ENCODE assay signal across 17 cellular contexts in the genomic region with DNA sequence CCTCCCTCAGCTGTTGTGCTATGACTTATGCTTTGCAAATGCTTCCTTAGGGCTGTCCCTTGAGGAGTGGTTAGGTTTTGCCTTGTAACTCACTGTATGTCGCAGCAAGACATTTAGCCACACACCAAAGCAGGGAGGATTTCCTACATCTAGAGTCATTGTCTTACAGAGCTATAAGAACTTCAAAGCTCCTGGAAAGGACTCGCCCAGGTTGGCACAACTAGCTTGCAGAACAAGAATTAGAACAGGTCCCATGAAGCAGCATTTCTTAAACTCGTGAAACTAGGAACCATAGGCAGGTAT. TPM values are rescaled to one million over a fixed set of nuclear protein-coding genes. Genes with fewer than 3 reads are reported as not detected.
A peak's percentile ranks its signal among the peaks of the same experiment; 100 is the strongest.
DNase-seq lines count a peak whose midpoint lies in the region; ATAC-seq, FAIRE-seq and TF ChIP-seq lines count a peak whose summit lies in the region.
"Had no signal": no experiment of that assay in that cellular context is flagged by ENCODE, and none has a peak within 500 bp of the region (broad histone marks: within the 10 kb centered on the region; RNA-seq: fewer than 3 reads in every experiment).

No MANE protein-coding gene starts in this region.

- DNase-seq in LoVo (ENCODE audit: low spot score), result peak; percentile 46
- no peak for DNase-seq in K562 (ENCODE audit: extremely low read depth in 1 of 4, low spot score in 3 of 4)
- peak; percentile 46 for DNase-seq in transverse colon
- no peak for DNase-seq in activated CD4-positive, CD25-positive, alpha-beta regulatory T cell (lab: John Stamatoyannopoulos, UW)
- DNase-seq in germinal center (ENCODE audit: low spot score), result no peak
- no peak for DNase-seq in effector memory CD8-positive, alpha-beta T cell
- DNase-seq: Caco-2; CD4-positive, alpha-beta T cell; H7; MV-4-11; NCI-H187; NCI-H2227 treated with DMSO at 0.1 percent for 48 hours; NCI-H510A treated with DMSO at 0.1 percent for 48 hours; RPMI8226 had no signal

- H3K27me3 ChIP-seq in K562 (ENCODE audit: control insufficient read depth in 2 of 2, insufficient read depth in 2 of 2, low read length in 2 of 2), result no peaks in the 10 kb centered on the region
- no peaks in the 10 kb centered on the region for H3K27me3 ChIP-seq in mucosa of rectum (ENCODE audit: control insufficient read depth in 2 of 2, insufficient read depth in 2 of 2, low read length in 2 of 2)
- no peaks in the 10 kb centered on the region for H3K27me3 ChIP-seq in transverse colon

- TF ChIP-seq CTCF in K562 (IDR thresholded peaks at IDR 0.05 in 2 of 3, conservative IDR thresholded peaks at IDR 0.05 in 1 of 3; ENCODE audit: insufficient read depth in 2 of 3, low read depth in 1 of 3, low read length in 3 of 3) (no peak), transverse colon (IDR thresholded peaks at IDR 0.05) (no peak)

- CTCF ChIA-PET in K562 (lab: Yijun Ruan, JAX; ENCODE audit: low intra/inter-chr PET ratio), result no interaction called here

- H3K27ac ChIP-seq in K562 (ENCODE audit: extremely low read depth, low read depth, low read length) (no peak overlapping the region), mucosa of rectum (ENCODE audit: low read depth in 2 of 2, low read length in 2 of 2) (peak overlapping the region; percentile 17 to 54), transverse colon (peak overlapping the region; percentile 44 to 70 (median 54))
- H3K27ac ChIP-seq: A549 had no signal

- H3K4me1 Mint-ChIP-seq in effector memory CD8-positive, alpha-beta T cell (ENCODE audit: low read depth in 2 of 2), result peaks cover 6 to 9% of the 10 kb centered on the region in 2 donors

- peaks cover 3% of the 10 kb centered on the region for H3K36me3 Mint-ChIP-seq in effector memory CD8-positive, alpha-beta T cell (ENCODE audit: insufficient read depth)

- no peak for TF ChIP-seq EP300 in K562 (IDR thresholded peaks at IDR 0.05; ENCODE audit: low read length)
- no peak for TF ChIP-seq EP300 in transverse colon (IDR thresholded peaks at IDR 0.05; ENCODE audit: low read depth)

- peak overlapping the region; percentile 35; the same call in 1 of the 2 replicates for H2AFZ ChIP-seq in K562 (ENCODE audit: low read depth, low read length)

- no peaks in the 10 kb centered on the region for H4K20me1 ChIP-seq in K562 (replicated peaks; ENCODE audit: control insufficient read depth, insufficient read depth, low read length)

- 71% methylated on average over 3 of the region's 3 CpGs for WGBS in K562 (ENCODE audit: insufficient coverage, low coverage, missing lambda C conversion rate)
- WGBS in transverse colon (ENCODE audit: low coverage in 1 of 2), 2 donors, result 53 to 71% methylated on average over 1 to 3 of the region's 3 CpGs

- H3K9me3 ChIP-seq in K562 (replicated peaks; ENCODE audit: control insufficient read depth, insufficient read depth, low read depth, low read length), result no peaks in the 10 kb centered on the region
- H3K9me3 ChIP-seq in mucosa of rectum (ENCODE audit: control insufficient read depth in 2 of 2, low read length in 2 of 2), result no peaks in the 10 kb centered on the region
- no peaks in the 10 kb centered on the region for H3K9me3 ChIP-seq in transverse colon
- H3K9me3 ChIP-seq: A549, Caco-2 had no signal

- H3K4me2 ChIP-seq in K562 (ENCODE audit: insufficient read depth, low read length), result no peak overlapping the region
- H3K4me2 ChIP-seq: A549 had no signal

- H3K4me3 Mint-ChIP-seq in effector memory CD8-positive, alpha-beta T cell, result no peak overlapping the region
- H3K4me3 Mint-ChIP-seq: CD4-positive, alpha-beta T cell had no signal

- no peaks in the 10 kb centered on the region for H3K9me3 Mint-ChIP-seq in effector memory CD8-positive, alpha-beta T cell
- H3K9me3 Mint-ChIP-seq: CD4-positive, alpha-beta T cell had no signal

- in situ Hi-C loops in K562 (cut with MboI), result no loop called here
- in situ Hi-C loops in transverse colon (cut with MboI; ENCODE audit: low pct_ligation_motif_present in 1 of 4, low pct_unique_long_range_greater_than_20kb in 1 of 4, low sequenced_read_pairs in 3 of 4), result no loop called here

- TF ChIP-seq RAD21 in K562 (CRISPR knock-in tag; conservative IDR thresholded peaks at IDR 0.05 in 1 of 2, IDR thresholded peaks at IDR 0.05 in 1 of 2), result no peak

- H3K79me2 ChIP-seq in K562 (ENCODE audit: control insufficient read depth, insufficient read depth, low read length), result no peaks in the 10 kb centered on the region

- no peaks in the 10 kb centered on the region for H3K9me1 ChIP-seq in K562 (ENCODE audit: control insufficient read depth, insufficient read depth, low read length)

- H3K27ac Mint-ChIP-seq in effector memory CD8-positive, alpha-beta T cell, result no peak overlapping the region
- H3K27ac Mint-ChIP-seq: CD4-positive, alpha-beta T cell had no signal

- ATAC-seq in K562, result no peak
- ATAC-seq in effector memory CD8-positive, alpha-beta T cell (replicated peaks), result no peak
- ATAC-seq: A549 had no signal

- H3K36me3 ChIP-seq in K562 (ENCODE audit: control insufficient read depth, insufficient read depth, low read length) (no peaks in the 10 kb centered on the region), mucosa of rectum (ENCODE audit: control insufficient read depth in 2 of 2, insufficient read depth in 2 of 2, low read length in 2 of 2) (no peaks in the 10 kb centered on the region), transverse colon (no peaks in the 10 kb centered on the region)

- no peak for FAIRE-seq in K562 (lab: Jason Lieb, UNC)
- FAIRE-seq: A549, G401.6 had no signal

- H3K9ac ChIP-seq in K562 (ENCODE audit: insufficient read depth in 1 of 2, low read depth in 2 of 2, low read length in 2 of 2) (no peak overlapping the region), mucosa of rectum (ENCODE audit: low read depth in 1 of 2, low read length in 2 of 2) (peak overlapping the region in 1 of 2 donors; percentile 41)

- BruUV-seq in K562 (replicated peaks; lab: Mats Ljungman, UMichigan), result no TSS peak

- H3K4me3 ChIP-seq in K562 (no peak overlapping the region), mucosa of rectum (ENCODE audit: low read length in 2 of 2) (peak overlapping the region in 1 of 2 donors; percentile 2), transverse colon (no peak overlapping the region)
- H3K4me3 ChIP-seq: A549 had no signal

- H3K4me1 ChIP-seq in K562 (replicated peaks in 1 of 2; ENCODE audit: control insufficient read depth in 2 of 2, insufficient read depth in 2 of 2, low read length in 2 of 2) (peaks cover 7 to 20% of the 10 kb centered on the region in 2 experiments; a peak in 4 of 5 replicates), mucosa of rectum (ENCODE audit: control insufficient read depth in 2 of 2, insufficient read depth in 2 of 2, low read length in 2 of 2) (peaks cover 2 to 12% of the 10 kb centered on the region in 2 donors), transverse colon (peaks cover 0 to 29% (median 10%) of the 10 kb centered on the region in 4 donors)
- H3K4me1 ChIP-seq: A549 had no signal

- no peaks in the 10 kb centered on the region for H3K27me3 Mint-ChIP-seq in effector memory CD8-positive, alpha-beta T cell
- H3K27me3 Mint-ChIP-seq: CD4-positive, alpha-beta T cell had no signal

- intact Hi-C loops in K562 (cut with micrococcal nuclease) (no loop called here), transverse colon (cut with DNase I; ENCODE audit: low total_unique reads) (no loop called here)

- TF ChIP-seq POLR2A in K562 (conservative IDR thresholded peaks at IDR 0.05) (no peak), transverse colon (IDR thresholded peaks at IDR 0.05) (no peak)

- POLR2A ChIA-PET in K562 (lab: Yijun Ruan, JAX), result interaction anchor here (0.8 to 1.0 kb wide), 2 partner anchors 9 to 10 kb away, joined by 5 to 8 read pairs; no protein-coding TSS in a partner anchor

TF ChIP-seq in K562, 482 proteins besides CTCF, POLR2A, EP300 and RAD21 (continues in another document):
- no peak for TF ChIP-seq CREB1 (IDR thresholded peaks at IDR 0.05)
- no peak for TF ChIP-seq CREB1 (CRISPR knock-in tag; IDR thresholded peaks at IDR 0.05)
- no peak for TF ChIP-seq LCOR (CRISPR knock-in tag; IDR thresholded peaks at IDR 0.05)
- no peak for TF ChIP-seq NUFIP1 (IDR thresholded peaks at IDR 0.05; ENCODE audit: partially characterized antibody)
- no peak for TF ChIP-seq COPS2 (conservative IDR thresholded peaks at IDR 0.05)
- TF ChIP-seq STAG1 (CRISPR knock-in tag; IDR thresholded peaks at IDR 0.05; ENCODE audit: borderline replicate concordance), result no peak
- TF ChIP-seq ZNF197 (CRISPR knock-in tag; IDR thresholded peaks at IDR 0.05; ENCODE audit: low read depth), result no peak
- TF ChIP-seq MTF1 (CRISPR knock-in tag; IDR thresholded peaks at IDR 0.05; ENCODE audit: borderline replicate concordance), result no peak

RNA-seq across cellular contexts. Expression of a gene that starts 19.4 kb away (rescaled TPM):
- 62.8 and 189 TPM in 2 replicates for total RNA-seq in K562 (2011; cell fraction: chromatin; rRNA removed; ENCODE audit: low replicate concordance)
- 38.7 and 57.9 TPM in 2 replicates for total RNA-seq in K562 (2011; cell fraction: nucleolus; rRNA removed)
- 77.0 and 137 TPM in 2 replicates for total RNA-seq in K562 (2011; cell fraction: nucleoplasm; rRNA removed)
- total RNA-seq in K562 (2014; rRNA removed) (29.4 and 36.9 TPM in 2 replicates), K562 (2014; rRNA removed; fragmentation: Illumina TruSeq; extraction: Trizol) (52.7 and 62.3 TPM in 2 replicates), K562 (2015; rRNA removed; fragmentation: Illumina TruSeq; extraction: Trizol) (44.8 and 50.7 TPM in 2 replicates), K562 (2021) (40.1 and 40.6 TPM in 2 replicates), transverse colon (10 to 100 TPM; 17.3 to 97.5 (median 64.6) TPM)
- polyA plus RNA-seq in K562 (2011; rRNA removed) (25.0 and 34.4 TPM in 2 replicates), K562 (2014; fragmentation: Illumina TruSeq; extraction: Trizol) (24.3 and 27.5 TPM in 2 replicates), K562 (2014; fragmentation: Nextera tagmentation; extraction: Ambion mirVana) (10 to 100 TPM; 10.6 to 12.3 TPM), K562 (2014; rRNA removed) (16.8 and 18.1 TPM in 2 replicates)
- 6.8 and 12.6 TPM in 2 replicates for polyA plus RNA-seq in K562 (2011; cell fraction: cytosol; rRNA removed)
- 16.4 and 18.5 TPM in 2 replicates for polyA plus RNA-seq in K562 (2011; cell fraction: nucleus; rRNA removed)
- 16.3 and 25.4 TPM in 2 replicates for polyA plus RNA-seq in K562 (2012)
- 124 and 128 TPM in 2 replicates for polyA minus RNA-seq in K562 (2011; rRNA and poly(A)+ RNA removed)
- 34.7 and 48.2 TPM in 2 replicates for polyA minus RNA-seq in K562 (2011; cell fraction: cytosol; rRNA and poly(A)+ RNA removed)
- polyA minus RNA-seq in K562 (2011; cell fraction: nucleus; rRNA and poly(A)+ RNA removed), result 53.2 and 81.9 TPM in 2 replicates

Comparison
In these comparisons a context has a peak if more than half of its experiments do, and no peak if none do; other contexts are left out.
1. DNase-seq: peak in LoVo (single experiment) and transverse colon (single experiment); none in K562 (0 of 4), activated CD4-positive, CD25-positive, alpha-beta regulatory T cell (0 of 4), germinal center (single experiment) and effector memory CD8-positive, alpha-beta T cell (0 of 3).